8 cellular contexts compared by ENCODE assay signal in the genomic region with DNA sequence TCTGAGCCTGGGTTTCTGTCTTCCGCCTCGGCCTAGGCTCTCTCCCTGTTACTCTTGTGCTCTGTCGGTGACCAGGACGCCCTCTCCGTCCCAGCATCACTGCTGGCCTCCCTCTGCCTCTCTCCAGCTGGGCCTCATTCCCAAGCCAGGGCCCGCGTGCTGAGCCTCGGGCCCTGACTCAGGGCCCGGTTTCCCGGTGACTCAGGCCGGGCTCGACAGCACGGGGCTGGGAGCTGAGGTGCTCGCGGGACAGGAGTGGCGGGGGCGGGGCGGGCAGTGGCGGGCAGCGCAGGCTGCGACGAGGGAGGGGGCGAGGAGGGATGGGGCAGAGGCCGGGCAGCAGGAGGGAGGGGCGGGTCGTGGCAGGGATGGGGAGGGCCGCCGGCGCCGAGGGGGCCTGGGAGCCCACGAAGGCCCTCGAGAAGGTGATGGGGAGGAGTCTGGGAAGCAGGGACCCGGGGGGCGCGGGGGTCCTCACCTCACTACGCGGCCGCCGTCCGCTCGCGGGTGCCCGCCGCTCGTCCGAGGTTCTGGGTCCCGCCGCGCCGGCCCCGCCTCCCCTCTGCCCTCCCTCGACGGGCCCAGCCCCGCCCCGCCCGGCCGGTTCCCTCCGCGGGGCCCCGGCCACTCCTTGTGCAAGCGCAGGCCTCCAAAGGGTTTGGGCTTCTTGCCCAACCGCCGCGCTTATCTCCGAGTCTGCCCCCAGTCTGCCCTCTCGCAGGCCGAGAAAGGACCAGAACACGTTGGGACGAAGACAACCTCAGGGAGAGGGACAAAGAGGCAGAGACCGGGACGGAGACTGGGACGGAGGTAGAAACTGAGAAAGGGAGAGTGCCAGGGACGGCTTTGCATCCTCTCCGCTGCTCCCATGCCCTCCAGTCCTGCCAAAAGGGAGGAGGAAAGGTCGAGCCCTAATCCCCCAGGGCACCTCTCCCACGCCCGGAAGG. TPM values are rescaled to one million over a fixed set of nuclear protein-coding genes. Genes with fewer than 3 reads are reported as not detected.
DNase-seq lines count a peak whose midpoint lies in the region; TF ChIP-seq lines count a peak whose summit lies in the region.

A gene with protein sequence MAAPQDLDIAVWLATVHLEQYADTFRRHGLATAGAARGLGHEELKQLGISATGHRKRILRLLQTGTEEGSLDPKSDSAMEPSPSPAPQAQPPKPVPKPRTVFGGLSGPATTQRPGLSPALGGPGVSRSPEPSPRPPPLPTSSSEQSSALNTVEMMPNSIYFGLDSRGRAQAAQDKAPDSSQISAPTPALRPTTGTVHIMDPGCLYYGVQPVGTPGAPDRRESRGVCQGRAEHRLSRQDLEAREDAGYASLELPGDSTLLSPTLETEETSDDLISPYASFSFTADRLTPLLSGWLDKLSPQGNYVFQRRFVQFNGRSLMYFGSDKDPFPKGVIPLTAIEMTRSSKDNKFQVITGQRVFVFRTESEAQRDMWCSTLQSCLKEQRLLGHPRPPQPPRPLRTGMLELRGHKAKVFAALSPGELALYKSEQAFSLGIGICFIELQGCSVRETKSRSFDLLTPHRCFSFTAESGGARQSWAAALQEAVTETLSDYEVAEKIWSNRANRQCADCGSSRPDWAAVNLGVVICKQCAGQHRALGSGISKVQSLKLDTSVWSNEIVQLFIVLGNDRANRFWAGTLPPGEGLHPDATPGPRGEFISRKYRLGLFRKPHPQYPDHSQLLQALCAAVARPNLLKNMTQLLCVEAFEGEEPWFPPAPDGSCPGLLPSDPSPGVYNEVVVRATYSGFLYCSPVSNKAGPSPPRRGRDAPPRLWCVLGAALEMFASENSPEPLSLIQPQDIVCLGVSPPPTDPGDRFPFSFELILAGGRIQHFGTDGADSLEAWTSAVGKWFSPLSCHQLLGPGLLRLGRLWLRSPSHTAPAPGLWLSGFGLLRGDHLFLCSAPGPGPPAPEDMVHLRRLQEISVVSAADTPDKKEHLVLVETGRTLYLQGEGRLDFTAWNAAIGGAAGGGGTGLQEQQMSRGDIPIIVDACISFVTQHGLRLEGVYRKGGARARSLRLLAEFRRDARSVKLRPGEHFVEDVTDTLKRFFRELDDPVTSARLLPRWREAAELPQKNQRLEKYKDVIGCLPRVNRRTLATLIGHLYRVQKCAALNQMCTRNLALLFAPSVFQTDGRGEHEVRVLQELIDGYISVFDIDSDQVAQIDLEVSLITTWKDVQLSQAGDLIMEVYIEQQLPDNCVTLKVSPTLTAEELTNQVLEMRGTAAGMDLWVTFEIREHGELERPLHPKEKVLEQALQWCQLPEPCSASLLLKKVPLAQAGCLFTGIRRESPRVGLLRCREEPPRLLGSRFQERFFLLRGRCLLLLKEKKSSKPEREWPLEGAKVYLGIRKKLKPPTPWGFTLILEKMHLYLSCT (N-terminal part only) (minus strand): TSS at position 536 of the 947 bp plus-strand sequence. CDS start 1,744 bp downstream, outside the sequence.

- H3K36me3 ChIP-seq in esophagus (ENCODE audit: control insufficient read depth in 2 of 2, insufficient read depth in 2 of 2, low read length in 1 of 2) (no peaks in the 10 kb centered on the region), stomach smooth muscle (ENCODE audit: control insufficient read depth in 2 of 2, insufficient read depth in 2 of 2, low read length in 2 of 2) (no peaks in the 10 kb centered on the region)

- DNase-seq in GM04503 (ENCODE audit: low read depth) (peak; percentile 50), NCI-H510A (lab: John Stamatoyannopoulos, UW) (peak; percentile 36), mesothelial cell of epicardium (ENCODE audit: low spot score in 2 of 2, unreplicated experiment in 2 of 2) (peak; percentile 54 to 64), cerebellar nuclear complex (lab: John Stamatoyannopoulos, UW) (no peak), D341Med (ENCODE audit: low spot score) (no peak)
- peak; percentile 63 to 65 for DNase-seq in activated T-cell treated with anti-CD3 and anti-CD28 coated beads, Interleukin-2, amount 50 U/mL, for 48 hours

- peaks cover 13% of the 10 kb centered on the region for H3K36me3 Mint-ChIP-seq in mesothelial cell of epicardium

- H3K27me3 Mint-ChIP-seq in mesothelial cell of epicardium (ENCODE audit: low read depth), result no peaks in the 10 kb centered on the region

- TF ChIP-seq CTCF in mesothelial cell of epicardium (IDR thresholded peaks at IDR 0.05; ENCODE audit: unreplicated experiment), result no peak

- H3K9me3 Mint-ChIP-seq in mesothelial cell of epicardium, result no peaks in the 10 kb centered on the region

- peak within 1 kb of the TSS; percentile 66 for H3K4me3 Mint-ChIP-seq in mesothelial cell of epicardium

- H3K27me3 ChIP-seq in esophagus (ENCODE audit: control insufficient read depth in 1 of 2, insufficient read depth in 2 of 2, low read length in 2 of 2), result no peaks in the 10 kb centered on the region
- peaks cover 0 to 4% of the 10 kb centered on the region in 2 donors for H3K27me3 ChIP-seq in stomach smooth muscle (ENCODE audit: control insufficient read depth in 1 of 2, insufficient read depth in 2 of 2, low read length in 2 of 2)

- WGBS in esophagus, 2 donors, result 4 to 5% methylated on average over 55 to 77 of the region's 77 CpGs

- H3K27ac ChIP-seq in esophagus (ENCODE audit: low read depth in 2 of 2, low read length in 1 of 2), result peak within 1 kb of the TSS; percentile 62 to 81
- H3K27ac ChIP-seq in stomach smooth muscle (ENCODE audit: low read length), result peak within 1 kb of the TSS; percentile 19

- peak within 1 kb of the TSS; percentile 54 to 64 for H3K9ac ChIP-seq in stomach smooth muscle (ENCODE audit: low read length in 2 of 2)

- H3K4me1 Mint-ChIP-seq in mesothelial cell of epicardium, result peaks cover 29% of the 10 kb centered on the region

- no peaks in the 10 kb centered on the region for H3K9me3 ChIP-seq in esophagus (ENCODE audit: control insufficient read depth in 2 of 2, insufficient read depth in 1 of 2, low read depth in 1 of 2, low read length in 1 of 2)
- no peaks in the 10 kb centered on the region for H3K9me3 ChIP-seq in stomach smooth muscle (ENCODE audit: control insufficient read depth in 2 of 2, low read length in 2 of 2)

- H3K27ac Mint-ChIP-seq in mesothelial cell of epicardium, result peak within 1 kb of the TSS; percentile 87

- H3K4me3 ChIP-seq in esophagus (ENCODE audit: low read depth in 1 of 2, low read length in 2 of 2), result peak within 1 kb of the TSS; percentile 42 to 51
- H3K4me3 ChIP-seq in stomach smooth muscle (ENCODE audit: low read length in 2 of 2), result peak within 1 kb of the TSS; percentile 60 to 66

- H3K4me1 ChIP-seq in esophagus (ENCODE audit: control insufficient read depth in 2 of 2, insufficient read depth in 2 of 2, low read length in 1 of 2) (peaks cover 4 to 11% of the 10 kb centered on the region in 2 donors), stomach smooth muscle (ENCODE audit: control insufficient read depth, insufficient read depth, low read length) (peaks cover 20% of the 10 kb centered on the region)

RNA-seq across cellular contexts. Expression of the gene that starts here (rescaled TPM):
- 1 to 10 TPM; 2.9 to 4.0 TPM for polyA plus RNA-seq in esophagus
- total RNA-seq in mesothelial cell of epicardium, result 50.9 to 53.8 TPM (median 51.8 TPM) in 3 replicates

Comparison
In these comparisons a context has a peak if more than half of its experiments do, and no peak if none do; other contexts are left out.
1. DNase-seq: peak in GM04503 (single experiment), NCI-H510A (single experiment), activated T-cell treated with anti-CD3 and anti-CD28 coated beads, Interleukin-2, amount 50 U/mL, for 48 hours (2 of 2) and mesothelial cell of epicardium (2 of 2); none in cerebellar nuclear complex (0 of 2) and D341Med (single experiment).